ENCODE assay signal across 1 cellular context in genomic region chr7:47413526-47414341, GRCh38.
TF ChIP-seq lines count a peak whose summit lies in the region.

No MANE protein-coding gene starts in this region.

TF ChIP-seq in H1, 55 proteins besides CTCF, POLR2A, EP300 and RAD21:
- TF ChIP-seq YY1 (IDR thresholded peaks at IDR 0.05; ENCODE audit: low read depth, low read length) = no peak
- no peak for TF ChIP-seq CBX5 (IDR thresholded peaks at IDR 0.05; ENCODE audit: low read depth, low read length)
- no peak for TF ChIP-seq BACH1 (IDR thresholded peaks at IDR 0.05; ENCODE audit: low read length)
- TF ChIP-seq USF2 (IDR thresholded peaks at IDR 0.05; ENCODE audit: low read length) = no peak
- no peak for TF ChIP-seq RXRA (IDR thresholded peaks at IDR 0.05; ENCODE audit: insufficient read depth, low read depth, low read length)
- no peak for TF ChIP-seq SP4 (IDR thresholded peaks at IDR 0.05; ENCODE audit: low read length)
- TF ChIP-seq ATF2 (IDR thresholded peaks at IDR 0.05; ENCODE audit: low read length) = no peak
- TF ChIP-seq CTBP2 (IDR thresholded peaks at IDR 0.05; ENCODE audit: borderline replicate concordance, insufficient read depth, insufficient read length, low read length) = no peak
- no peak for TF ChIP-seq BCL11A (IDR thresholded peaks at IDR 0.05; ENCODE audit: low read depth in 2 of 2, low read length in 2 of 2)
